1 cellular context compared by ENCODE assay signal in the genomic region with DNA sequence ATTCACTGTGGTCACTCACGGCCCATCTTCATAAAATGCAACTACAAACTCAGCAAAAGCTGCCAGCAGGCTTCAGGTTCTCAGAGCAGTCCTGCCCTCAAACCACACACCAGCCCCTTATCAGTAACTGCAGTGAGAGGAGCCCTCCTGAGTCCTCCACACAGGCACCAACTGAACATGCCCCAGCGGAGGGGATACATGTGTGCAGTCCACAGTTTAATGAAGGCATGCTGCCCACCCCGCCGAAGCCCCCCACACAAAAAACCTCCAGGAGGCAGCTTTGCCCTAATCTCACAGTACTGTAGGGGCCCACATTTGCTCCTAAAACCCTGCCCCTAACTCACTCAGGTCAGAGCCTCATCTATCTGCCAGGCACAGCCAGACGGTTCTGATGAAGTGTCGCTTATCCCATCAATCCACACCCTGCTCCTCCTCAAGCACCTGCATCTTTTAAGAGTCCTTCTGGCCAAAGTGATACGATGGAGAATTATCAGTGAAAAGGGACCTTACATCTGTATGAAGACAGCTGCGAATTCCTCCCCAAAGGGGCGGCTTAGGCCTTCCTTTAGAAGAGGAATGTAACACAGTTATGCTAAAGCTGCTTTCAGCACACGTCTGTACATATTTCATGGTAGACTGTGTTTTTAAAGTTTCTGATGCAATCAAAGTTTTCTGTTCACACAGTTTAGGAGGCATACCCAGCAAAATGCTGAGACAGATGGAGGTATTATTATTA.
TF ChIP-seq lines count a peak whose summit lies in the region.

No MANE protein-coding gene starts in this region.

TF ChIP-seq in K562, 482 proteins besides CTCF, POLR2A, EP300 and RAD21 (continued from another document and continues in another):
- 0 out of 2 replicates have a peak, but pooled peaks have one; percentile 20 for TF ChIP-seq JUN (IDR thresholded peaks at IDR 0.05; ENCODE audit: borderline replicate concordance, low read depth, low read length)
- TF ChIP-seq JUN (CRISPR knock-in tag; IDR thresholded peaks at IDR 0.05; ENCODE audit: borderline replicate concordance) = 0 out of 2 replicates have a peak, but pooled peaks have one; percentile 17
- TF ChIP-seq, protein P1, sequence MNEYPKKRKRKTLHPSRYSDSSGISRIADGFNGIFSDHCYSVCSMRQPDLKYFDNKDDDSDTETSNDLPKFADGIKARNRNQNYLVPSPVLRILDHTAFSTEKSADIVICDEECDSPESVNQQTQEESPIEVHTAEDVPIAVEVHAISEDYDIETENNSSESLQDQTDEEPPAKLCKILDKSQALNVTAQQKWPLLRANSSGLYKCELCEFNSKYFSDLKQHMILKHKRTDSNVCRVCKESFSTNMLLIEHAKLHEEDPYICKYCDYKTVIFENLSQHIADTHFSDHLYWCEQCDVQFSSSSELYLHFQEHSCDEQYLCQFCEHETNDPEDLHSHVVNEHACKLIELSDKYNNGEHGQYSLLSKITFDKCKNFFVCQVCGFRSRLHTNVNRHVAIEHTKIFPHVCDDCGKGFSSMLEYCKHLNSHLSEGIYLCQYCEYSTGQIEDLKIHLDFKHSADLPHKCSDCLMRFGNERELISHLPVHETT (CRISPR knock-in tag; conservative IDR thresholded peaks at IDR 0.05 in 1 of 2, IDR thresholded peaks at IDR 0.05 in 1 of 2) = peak in 1 of 2 experiments; percentile 90; a peak in 2 of 4 replicates
- peak; percentile 95 to 99; a peak in 3 of 4 replicates for TF ChIP-seq RCOR1 (IDR thresholded peaks at IDR 0.05; ENCODE audit: borderline replicate concordance in 1 of 2, low read depth in 2 of 2, low read length in 2 of 2)
- TF ChIP-seq, protein P2, sequence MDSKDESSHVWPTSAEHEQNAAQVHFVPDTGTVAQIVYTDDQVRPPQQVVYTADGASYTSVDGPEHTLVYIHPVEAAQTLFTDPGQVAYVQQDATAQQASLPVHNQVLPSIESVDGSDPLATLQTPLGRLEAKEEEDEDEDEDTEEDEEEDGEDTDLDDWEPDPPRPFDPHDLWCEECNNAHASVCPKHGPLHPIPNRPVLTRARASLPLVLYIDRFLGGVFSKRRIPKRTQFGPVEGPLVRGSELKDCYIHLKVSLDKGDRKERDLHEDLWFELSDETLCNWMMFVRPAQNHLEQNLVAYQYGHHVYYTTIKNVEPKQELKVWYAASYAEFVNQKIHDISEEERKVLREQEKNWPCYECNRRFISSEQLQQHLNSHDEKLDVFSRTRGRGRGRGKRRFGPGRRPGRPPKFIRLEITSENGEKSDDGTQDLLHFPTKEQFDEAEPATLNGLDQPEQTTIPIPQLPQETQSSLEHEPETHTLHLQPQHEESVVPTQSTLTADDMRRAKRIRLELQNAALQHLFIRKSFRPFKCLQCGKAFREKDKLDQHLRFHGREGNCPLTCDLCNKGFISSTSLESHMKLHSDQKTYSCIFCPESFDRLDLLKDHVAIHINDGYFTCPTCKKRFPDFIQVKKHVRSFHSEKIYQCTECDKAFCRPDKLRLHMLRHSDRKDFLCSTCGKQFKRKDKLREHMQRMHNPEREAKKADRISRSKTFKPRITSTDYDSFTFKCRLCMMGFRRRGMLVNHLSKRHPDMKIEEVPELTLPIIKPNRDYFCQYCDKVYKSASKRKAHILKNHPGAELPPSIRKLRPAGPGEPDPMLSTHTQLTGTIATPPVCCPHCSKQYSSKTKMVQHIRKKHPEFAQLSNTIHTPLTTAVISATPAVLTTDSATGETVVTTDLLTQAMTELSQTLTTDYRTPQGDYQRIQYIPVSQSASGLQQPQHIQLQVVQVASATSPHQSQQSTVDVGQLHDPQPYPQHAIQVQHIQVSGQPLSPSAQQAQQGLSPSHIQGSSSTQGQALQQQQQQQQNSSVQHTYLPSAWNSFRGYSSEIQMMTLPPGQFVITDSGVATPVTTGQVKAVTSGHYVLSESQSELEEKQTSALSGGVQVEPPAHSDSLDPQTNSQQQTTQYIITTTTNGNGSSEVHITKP (IDR thresholded peaks at IDR 0.05; ENCODE audit: partially characterized antibody) = peak; percentile 51
- no peak for TF ChIP-seq RBM14 (IDR thresholded peaks at IDR 0.05; ENCODE audit: borderline replicate concordance, insufficient read depth, low read depth, low read length)
- no peak for TF ChIP-seq CBX8 (IDR thresholded peaks at IDR 0.05; ENCODE audit: borderline replicate concordance, extremely low read depth, low read depth, low read length, poor library complexity, severe bottlenecking)
- TF ChIP-seq YY1 (IDR thresholded peaks at IDR 0.05; ENCODE audit: borderline replicate concordance in 1 of 3, control insufficient read depth in 1 of 3, extremely low read depth in 1 of 3, insufficient read depth in 3 of 3, insufficient read length in 1 of 3, insufficient replicate concordance in 2 of 3, low read depth in 1 of 3, low read length in 2 of 3) = no peak
- no peak for TF ChIP-seq PTTG1 (tag; IDR thresholded peaks at IDR 0.05; ENCODE audit: low read depth)
- no peak for TF ChIP-seq SP2 (IDR thresholded peaks at IDR 0.05; ENCODE audit: extremely low read depth, low read depth, low read length, poor library complexity, severe bottlenecking)
- no peak for TF ChIP-seq ZNF217 (CRISPR knock-in tag; IDR thresholded peaks at IDR 0.05)
- peak in 1 of 2 experiments; percentile 83 for TF ChIP-seq NCOA2 (IDR thresholded peaks at IDR 0.05; ENCODE audit: partially characterized antibody in 2 of 2)
- TF ChIP-seq, protein P3, sequence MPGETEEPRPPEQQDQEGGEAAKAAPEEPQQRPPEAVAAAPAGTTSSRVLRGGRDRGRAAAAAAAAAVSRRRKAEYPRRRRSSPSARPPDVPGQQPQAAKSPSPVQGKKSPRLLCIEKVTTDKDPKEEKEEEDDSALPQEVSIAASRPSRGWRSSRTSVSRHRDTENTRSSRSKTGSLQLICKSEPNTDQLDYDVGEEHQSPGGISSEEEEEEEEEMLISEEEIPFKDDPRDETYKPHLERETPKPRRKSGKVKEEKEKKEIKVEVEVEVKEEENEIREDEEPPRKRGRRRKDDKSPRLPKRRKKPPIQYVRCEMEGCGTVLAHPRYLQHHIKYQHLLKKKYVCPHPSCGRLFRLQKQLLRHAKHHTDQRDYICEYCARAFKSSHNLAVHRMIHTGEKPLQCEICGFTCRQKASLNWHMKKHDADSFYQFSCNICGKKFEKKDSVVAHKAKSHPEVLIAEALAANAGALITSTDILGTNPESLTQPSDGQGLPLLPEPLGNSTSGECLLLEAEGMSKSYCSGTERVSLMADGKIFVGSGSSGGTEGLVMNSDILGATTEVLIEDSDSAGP (CRISPR knock-in tag; IDR thresholded peaks at IDR 0.05) = no peak
- TF ChIP-seq TEAD2 (tag; IDR thresholded peaks at IDR 0.05) = peak; percentile 55; the same call in 1 of the 2 replicates
- TF ChIP-seq, protein P4, sequence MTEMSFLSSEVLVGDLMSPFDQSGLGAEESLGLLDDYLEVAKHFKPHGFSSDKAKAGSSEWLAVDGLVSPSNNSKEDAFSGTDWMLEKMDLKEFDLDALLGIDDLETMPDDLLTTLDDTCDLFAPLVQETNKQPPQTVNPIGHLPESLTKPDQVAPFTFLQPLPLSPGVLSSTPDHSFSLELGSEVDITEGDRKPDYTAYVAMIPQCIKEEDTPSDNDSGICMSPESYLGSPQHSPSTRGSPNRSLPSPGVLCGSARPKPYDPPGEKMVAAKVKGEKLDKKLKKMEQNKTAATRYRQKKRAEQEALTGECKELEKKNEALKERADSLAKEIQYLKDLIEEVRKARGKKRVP (CRISPR knock-in tag; IDR thresholded peaks at IDR 0.05) = peak; percentile 77
- no peak for TF ChIP-seq HDAC8 (tag; IDR thresholded peaks at IDR 0.05)
- peak; percentile 96 to 97 for TF ChIP-seq TBL1XR1 (IDR thresholded peaks at IDR 0.05; ENCODE audit: low read length in 2 of 2)
- TF ChIP-seq, protein P5, sequence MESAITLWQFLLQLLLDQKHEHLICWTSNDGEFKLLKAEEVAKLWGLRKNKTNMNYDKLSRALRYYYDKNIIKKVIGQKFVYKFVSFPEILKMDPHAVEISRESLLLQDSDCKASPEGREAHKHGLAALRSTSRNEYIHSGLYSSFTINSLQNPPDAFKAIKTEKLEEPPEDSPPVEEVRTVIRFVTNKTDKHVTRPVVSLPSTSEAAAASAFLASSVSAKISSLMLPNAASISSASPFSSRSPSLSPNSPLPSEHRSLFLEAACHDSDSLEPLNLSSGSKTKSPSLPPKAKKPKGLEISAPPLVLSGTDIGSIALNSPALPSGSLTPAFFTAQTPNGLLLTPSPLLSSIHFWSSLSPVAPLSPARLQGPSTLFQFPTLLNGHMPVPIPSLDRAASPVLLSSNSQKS (CRISPR knock-in tag; IDR thresholded peaks at IDR 0.05) = no peak
- TF ChIP-seq, protein P6, sequence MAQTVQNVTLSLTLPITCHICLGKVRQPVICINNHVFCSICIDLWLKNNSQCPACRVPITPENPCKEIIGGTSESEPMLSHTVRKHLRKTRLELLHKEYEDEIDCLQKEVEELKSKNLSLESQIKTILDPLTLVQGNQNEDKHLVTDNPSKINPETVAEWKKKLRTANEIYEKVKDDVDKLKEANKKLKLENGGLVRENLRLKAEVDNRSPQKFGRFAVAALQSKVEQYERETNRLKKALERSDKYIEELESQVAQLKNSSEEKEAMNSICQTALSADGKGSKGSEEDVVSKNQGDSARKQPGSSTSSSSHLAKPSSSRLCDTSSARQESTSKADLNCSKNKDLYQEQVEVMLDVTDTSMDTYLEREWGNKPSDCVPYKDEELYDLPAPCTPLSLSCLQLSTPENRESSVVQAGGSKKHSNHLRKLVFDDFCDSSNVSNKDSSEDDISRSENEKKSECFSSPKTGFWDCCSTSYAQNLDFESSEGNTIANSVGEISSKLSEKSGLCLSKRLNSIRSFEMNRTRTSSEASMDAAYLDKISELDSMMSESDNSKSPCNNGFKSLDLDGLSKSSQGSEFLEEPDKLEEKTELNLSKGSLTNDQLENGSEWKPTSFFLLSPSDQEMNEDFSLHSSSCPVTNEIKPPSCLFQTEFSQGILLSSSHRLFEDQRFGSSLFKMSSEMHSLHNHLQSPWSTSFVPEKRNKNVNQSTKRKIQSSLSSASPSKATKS (CRISPR knock-in tag; IDR thresholded peaks at IDR 0.05) = no peak
- TF ChIP-seq TCF3 (CRISPR knock-in tag; IDR thresholded peaks at IDR 0.05) = peak; percentile 100
- TF ChIP-seq, protein P7, sequence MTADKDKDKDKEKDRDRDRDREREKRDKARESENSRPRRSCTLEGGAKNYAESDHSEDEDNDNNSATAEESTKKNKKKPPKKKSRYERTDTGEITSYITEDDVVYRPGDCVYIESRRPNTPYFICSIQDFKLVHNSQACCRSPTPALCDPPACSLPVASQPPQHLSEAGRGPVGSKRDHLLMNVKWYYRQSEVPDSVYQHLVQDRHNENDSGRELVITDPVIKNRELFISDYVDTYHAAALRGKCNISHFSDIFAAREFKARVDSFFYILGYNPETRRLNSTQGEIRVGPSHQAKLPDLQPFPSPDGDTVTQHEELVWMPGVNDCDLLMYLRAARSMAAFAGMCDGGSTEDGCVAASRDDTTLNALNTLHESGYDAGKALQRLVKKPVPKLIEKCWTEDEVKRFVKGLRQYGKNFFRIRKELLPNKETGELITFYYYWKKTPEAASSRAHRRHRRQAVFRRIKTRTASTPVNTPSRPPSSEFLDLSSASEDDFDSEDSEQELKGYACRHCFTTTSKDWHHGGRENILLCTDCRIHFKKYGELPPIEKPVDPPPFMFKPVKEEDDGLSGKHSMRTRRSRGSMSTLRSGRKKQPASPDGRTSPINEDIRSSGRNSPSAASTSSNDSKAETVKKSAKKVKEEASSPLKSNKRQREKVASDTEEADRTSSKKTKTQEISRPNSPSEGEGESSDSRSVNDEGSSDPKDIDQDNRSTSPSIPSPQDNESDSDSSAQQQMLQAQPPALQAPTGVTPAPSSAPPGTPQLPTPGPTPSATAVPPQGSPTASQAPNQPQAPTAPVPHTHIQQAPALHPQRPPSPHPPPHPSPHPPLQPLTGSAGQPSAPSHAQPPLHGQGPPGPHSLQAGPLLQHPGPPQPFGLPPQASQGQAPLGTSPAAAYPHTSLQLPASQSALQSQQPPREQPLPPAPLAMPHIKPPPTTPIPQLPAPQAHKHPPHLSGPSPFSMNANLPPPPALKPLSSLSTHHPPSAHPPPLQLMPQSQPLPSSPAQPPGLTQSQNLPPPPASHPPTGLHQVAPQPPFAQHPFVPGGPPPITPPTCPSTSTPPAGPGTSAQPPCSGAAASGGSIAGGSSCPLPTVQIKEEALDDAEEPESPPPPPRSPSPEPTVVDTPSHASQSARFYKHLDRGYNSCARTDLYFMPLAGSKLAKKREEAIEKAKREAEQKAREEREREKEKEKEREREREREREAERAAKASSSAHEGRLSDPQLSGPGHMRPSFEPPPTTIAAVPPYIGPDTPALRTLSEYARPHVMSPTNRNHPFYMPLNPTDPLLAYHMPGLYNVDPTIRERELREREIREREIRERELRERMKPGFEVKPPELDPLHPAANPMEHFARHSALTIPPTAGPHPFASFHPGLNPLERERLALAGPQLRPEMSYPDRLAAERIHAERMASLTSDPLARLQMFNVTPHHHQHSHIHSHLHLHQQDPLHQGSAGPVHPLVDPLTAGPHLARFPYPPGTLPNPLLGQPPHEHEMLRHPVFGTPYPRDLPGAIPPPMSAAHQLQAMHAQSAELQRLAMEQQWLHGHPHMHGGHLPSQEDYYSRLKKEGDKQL (CRISPR knock-in tag; IDR thresholded peaks at IDR 0.05; ENCODE audit: borderline replicate concordance) = no peak
- TF ChIP-seq, protein P8, sequence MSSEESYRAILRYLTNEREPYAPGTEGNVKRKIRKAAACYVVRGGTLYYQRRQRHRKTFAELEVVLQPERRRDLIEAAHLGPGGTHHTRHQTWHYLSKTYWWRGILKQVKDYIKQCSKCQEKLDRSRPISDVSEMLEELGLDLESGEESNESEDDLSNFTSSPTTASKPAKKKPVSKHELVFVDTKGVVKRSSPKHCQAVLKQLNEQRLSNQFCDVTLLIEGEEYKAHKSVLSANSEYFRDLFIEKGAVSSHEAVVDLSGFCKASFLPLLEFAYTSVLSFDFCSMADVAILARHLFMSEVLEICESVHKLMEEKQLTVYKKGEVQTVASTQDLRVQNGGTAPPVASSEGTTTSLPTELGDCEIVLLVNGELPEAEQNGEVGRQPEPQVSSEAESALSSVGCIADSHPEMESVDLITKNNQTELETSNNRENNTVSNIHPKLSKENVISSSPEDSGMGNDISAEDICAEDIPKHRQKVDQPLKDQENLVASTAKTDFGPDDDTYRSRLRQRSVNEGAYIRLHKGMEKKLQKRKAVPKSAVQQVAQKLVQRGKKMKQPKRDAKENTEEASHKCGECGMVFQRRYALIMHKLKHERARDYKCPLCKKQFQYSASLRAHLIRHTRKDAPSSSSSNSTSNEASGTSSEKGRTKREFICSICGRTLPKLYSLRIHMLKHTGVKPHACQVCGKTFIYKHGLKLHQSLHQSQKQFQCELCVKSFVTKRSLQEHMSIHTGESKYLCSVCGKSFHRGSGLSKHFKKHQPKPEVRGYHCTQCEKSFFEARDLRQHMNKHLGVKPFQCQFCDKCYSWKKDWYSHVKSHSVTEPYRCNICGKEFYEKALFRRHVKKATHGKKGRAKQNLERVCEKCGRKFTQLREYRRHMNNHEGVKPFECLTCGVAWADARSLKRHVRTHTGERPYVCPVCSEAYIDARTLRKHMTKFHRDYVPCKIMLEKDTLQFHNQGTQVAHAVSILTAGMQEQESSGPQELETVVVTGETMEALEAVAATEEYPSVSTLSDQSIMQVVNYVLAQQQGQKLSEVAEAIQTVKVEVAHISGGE (CRISPR knock-in tag; IDR thresholded peaks at IDR 0.05) = peak in 1 of 3 experiments; percentile 91; a peak in 2 of 6 replicates
- peak; percentile 44 for TF ChIP-seq SAP30 (IDR thresholded peaks at IDR 0.05; ENCODE audit: borderline replicate concordance, insufficient read depth, low read depth, low read length, poor library complexity, severe bottlenecking)
- TF ChIP-seq ZNF780A (CRISPR knock-in tag; IDR thresholded peaks at IDR 0.05) = no peak
- no peak for TF ChIP-seq BDP1 (IDR thresholded peaks at IDR 0.05; ENCODE audit: insufficient read depth, insufficient read length)
- no peak for TF ChIP-seq KAT8 (IDR thresholded peaks at IDR 0.05; ENCODE audit: low read depth)
- peak; percentile 95 for TF ChIP-seq ZNF766 (CRISPR knock-in tag; conservative IDR thresholded peaks at IDR 0.05)
- TF ChIP-seq CSDE1 (IDR thresholded peaks at IDR 0.05) = peak; percentile 54 to 63; a peak in 2 of 4 replicates
- TF ChIP-seq ZNF197 (CRISPR knock-in tag; IDR thresholded peaks at IDR 0.05; ENCODE audit: low read depth) = peak; percentile 90; the same call in 1 of the 2 replicates
- TF ChIP-seq ILF3 (IDR thresholded peaks at IDR 0.05; ENCODE audit: borderline replicate concordance) = peak; percentile 28; the same call in 1 of the 2 replicates
- no peak for TF ChIP-seq ESRRB (CRISPR knock-in tag; IDR thresholded peaks at IDR 0.05; ENCODE audit: borderline replicate concordance)
- TF ChIP-seq SOX6 (IDR thresholded peaks at IDR 0.05) = peak; percentile 97
